8 cellular contexts compared by ENCODE assay signal in genomic region chr9:1049641-1050040, GRCh38. TPM values are rescaled to one million over a fixed set of nuclear protein-coding genes. Genes with fewer than 3 reads are reported as not detected.
DNase-seq lines count a peak whose midpoint lies in the region; ATAC-seq lines count a peak whose summit lies in the region.

No MANE protein-coding gene starts in this region.

- H3K27ac Mint-ChIP-seq in activated CD4-positive, alpha-beta T cell treated with anti-CD3 and anti-CD28 coated beads for 36 hours: no peak overlapping the region
- H3K27ac Mint-ChIP-seq in stimulated activated naive CD8-positive, alpha-beta T cell treated with anti-CD3 and anti-CD28 coated beads, Interleukin-15, amount 100 ng/mL, for 72 hours: peak overlapping the region in 1 of 2 donors; percentile 23

- intact Hi-C loops in activated CD4-positive, alpha-beta T cell treated with anti-CD3 and anti-CD28 coated beads for 36 hours (cut with DNase I, micrococcal nuclease): loop anchor here in 1 of 2 experiments (1.0 to 5.0 kb wide), 3 partner anchors 77 to 547 kb away; partner anchors contain the start of genes DMRT1 and KANK1

- peaks cover 2% of the 10 kb centered on the region for H3K36me3 Mint-ChIP-seq in activated CD4-positive, alpha-beta T cell treated with anti-CD3 and anti-CD28 coated beads for 36 hours (ENCODE audit: low read depth)

- peaks cover 78% of the 10 kb centered on the region for H3K27me3 Mint-ChIP-seq in activated CD4-positive, alpha-beta T cell treated with anti-CD3 and anti-CD28 coated beads for 36 hours
- peaks cover 100% of the 10 kb centered on the region for H3K27me3 Mint-ChIP-seq in stimulated activated naive CD8-positive, alpha-beta T cell treated with anti-CD3 and anti-CD28 coated beads, Interleukin-15, amount 100 ng/mL, for 72 hours

- no peak overlapping the region for H3K9ac ChIP-seq in iPS-15b (ENCODE audit: low read depth, low read length)

- ATAC-seq in activated CD4-positive, alpha-beta T cell treated with anti-CD3 and anti-CD28 coated beads for 36 hours: no peak
- ATAC-seq in stimulated activated naive CD8-positive, alpha-beta T cell treated with anti-CD3 and anti-CD28 coated beads, Interleukin-15, amount 100 ng/mL, for 72 hours: no peak

- peaks cover 3% of the 10 kb centered on the region for H3K9me3 Mint-ChIP-seq in activated CD4-positive, alpha-beta T cell treated with anti-CD3 and anti-CD28 coated beads for 36 hours (ENCODE audit: low read depth)
- no peaks in the 10 kb centered on the region for H3K9me3 Mint-ChIP-seq in stimulated activated naive CD8-positive, alpha-beta T cell treated with anti-CD3 and anti-CD28 coated beads, Interleukin-15, amount 100 ng/mL, for 72 hours

- CTCF ChIA-PET in activated CD4-positive, alpha-beta T cell treated with anti-CD3 and anti-CD28 coated beads for 36 hours (lab: Charles Lee): no interaction called here

- no peaks in the 10 kb centered on the region for H3K9me3 ChIP-seq in iPS-15b (ENCODE audit: control insufficient read depth, insufficient read depth, low read length)

- H3K36me3 ChIP-seq in iPS-15b (ENCODE audit: control insufficient read depth, insufficient read depth, low read length): no peaks in the 10 kb centered on the region

- POLR2A ChIA-PET in activated CD4-positive, alpha-beta T cell treated with anti-CD3 and anti-CD28 coated beads for 36 hours (lab: Charles Lee): no interaction called here

- DNase-seq in activated CD4-positive, alpha-beta T cell treated with anti-CD3 and anti-CD28 coated beads for 36 hours: peak; percentile 36
- DNase-seq in activated CD4-positive, alpha-beta T cell treated with anti-CD3 and anti-CD28 coated beads for 1 hour: no peak
- peak; percentile 63 for DNase-seq in SW480 (ENCODE audit: low spot score)
- no peak for DNase-seq in stimulated activated naive CD8-positive, alpha-beta T cell treated with anti-CD3 and anti-CD28 coated beads, Interleukin-15, amount 100 ng/mL, for 72 hours
- no peak for DNase-seq in NCI-H82 (lab: John Stamatoyannopoulos, UW)
- no peak for DNase-seq in midbrain (lab: John Stamatoyannopoulos, UW)
- DNase-seq in stimulated activated CD4-positive, alpha-beta T cell treated with anti-CD3 and anti-CD28 coated beads, Interleukin-15, amount 100 ng/mL, for 24 hours: no peak

- H3K4me3 ChIP-seq in iPS-15b (ENCODE audit: low read depth, low read length): peak overlapping the region; percentile 68

- H3K4me1 ChIP-seq in iPS-15b (ENCODE audit: control insufficient read depth, insufficient read depth, low read length): peaks cover 5% of the 10 kb centered on the region

- peak overlapping the region; percentile 10 for H3K4me3 Mint-ChIP-seq in activated CD4-positive, alpha-beta T cell treated with anti-CD3 and anti-CD28 coated beads for 36 hours
- peak overlapping the region; percentile 65 to 86 for H3K4me3 Mint-ChIP-seq in stimulated activated naive CD8-positive, alpha-beta T cell treated with anti-CD3 and anti-CD28 coated beads, Interleukin-15, amount 100 ng/mL, for 72 hours

- peaks cover 56% of the 10 kb centered on the region for H3K4me1 Mint-ChIP-seq in activated CD4-positive, alpha-beta T cell treated with anti-CD3 and anti-CD28 coated beads for 36 hours
- peaks cover 80% of the 10 kb centered on the region for H3K4me1 Mint-ChIP-seq in stimulated activated naive CD8-positive, alpha-beta T cell treated with anti-CD3 and anti-CD28 coated beads, Interleukin-15, amount 100 ng/mL, for 72 hours

- peaks cover 97% of the 10 kb centered on the region for H3K27me3 ChIP-seq in iPS-15b (ENCODE audit: control insufficient read depth, insufficient read depth, low read length)

RNA-seq across cellular contexts. Expression of gene DMRT2, which starts 0.5 kb away (rescaled TPM):
- not detected for total RNA-seq in activated CD4-positive, alpha-beta T cell treated with anti-CD3 and anti-CD28 coated beads for 36 hours

Comparison
In these comparisons a context has a peak if more than half of its experiments do, and no peak if none do; other contexts are left out.
1. DNase-seq: peak in activated CD4-positive, alpha-beta T cell treated with anti-CD3 and anti-CD28 coated beads for 36 hours (single experiment) and SW480 (single experiment); none in activated CD4-positive, alpha-beta T cell treated with anti-CD3 and anti-CD28 coated beads for 1 hour (single experiment), stimulated activated naive CD8-positive, alpha-beta T cell treated with anti-CD3 and anti-CD28 coated beads, Interleukin-15, amount 100 ng/mL, for 72 hours (0 of 2), NCI-H82 (single experiment), midbrain (single experiment) and stimulated activated CD4-positive, alpha-beta T cell treated with anti-CD3 and anti-CD28 coated beads, Interleukin-15, amount 100 ng/mL, for 24 hours (single experiment).